Comparison of ENCODE assay signal across 17 cellular contexts in genomic region chr16:57149391-57149790, GRCh38.
"Had no signal": no experiment of that assay in that cellular context is flagged by ENCODE, and none has a peak within 500 bp of the region (broad histone marks: within the 10 kb centered on the region; RNA-seq: fewer than 3 reads in every experiment).

No MANE protein-coding gene starts in this region.

- H3K27me3 ChIP-seq: neural progenitor cell, transverse colon had no signal

- H3K4me3 ChIP-seq: neural progenitor cell, transverse colon had no signal

- H3K9me3 ChIP-seq: transverse colon had no signal

- H3K36me3 ChIP-seq: neural progenitor cell had no signal

- H3K27ac ChIP-seq: neural progenitor cell, transverse colon had no signal

- ATAC-seq: activated CD4-positive, CD25-positive, alpha-beta regulatory T cell treated with anti-CD3 and anti-CD28 coated beads, Interleukin-2, amount 50 U/mL, for 24 hours; activated T-cell treated with anti-CD3 and anti-CD28 coated beads, Interleukin-2, amount 50 U/mL, for 72 hours; esophagus mucosa; naive thymus-derived CD8-positive, alpha-beta T cell; SK-N-SH treated with all-trans-retinoic acid at 6 μM for 48 hours had no signal

- DNase-seq: activated CD4-positive, alpha-beta memory T cell treated with anti-CD3 and anti-CD28 coated beads, Interleukin-2, amount 10 ng/mL, durations not matched to agents 7 days and 5 days; activated CD4-positive, alpha-beta T cell treated with anti-CD3 and anti-CD28 coated beads, Interleukin-2, amount 10 ng/mL, durations not matched to agents 24 days and 14 days; activated effector memory CD4-positive, alpha-beta T cell treated with anti-CD3 and anti-CD28 coated beads, Interleukin-2, amount 50 U/mL, for 16 hours; activated naive CD4-positive, alpha-beta T cell treated with anti-CD3 and anti-CD28 coated beads, Interleukin-2, amount 10 ng/mL, durations not matched to agents 7 days and 5 days; activated T-cell treated with anti-CD3 and anti-CD28 coated beads, Interleukin-2, amount 50 U/mL, for 72 hours; dermis blood vessel endothelial cell; effector memory CD4-positive, alpha-beta T cell; glutamatergic neuron; hypothalamus; naive thymus-derived CD8-positive, alpha-beta T cell; retina; stimulated activated CD4-positive, alpha-beta T cell treated with anti-CD3 and anti-CD28 coated beads, Interleukin-4, amount 100 ng/mL, for 24 hours; transverse colon had no signal
